17 cellular contexts compared by ENCODE assay signal in the genomic region with DNA sequence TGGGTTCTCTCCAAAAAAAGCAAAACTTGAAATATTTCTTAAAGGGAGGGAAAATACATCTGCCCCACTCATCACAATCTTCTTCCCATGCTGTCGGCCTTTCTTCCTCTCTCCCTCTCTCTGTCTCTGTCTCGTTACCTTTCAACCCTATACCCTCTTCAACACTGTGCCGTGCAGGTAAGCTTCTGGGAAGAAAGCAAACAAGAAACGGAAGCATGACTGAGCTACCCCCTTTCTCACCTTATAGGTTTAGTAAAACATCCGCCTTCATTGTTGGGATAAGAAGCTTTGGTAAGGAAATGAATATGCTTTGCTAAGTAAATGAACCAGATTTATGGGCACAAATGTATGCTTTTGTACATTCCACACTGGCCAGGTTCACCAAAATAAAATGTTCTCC.
DNase-seq lines count a peak whose midpoint lies in the region; ATAC-seq and TF ChIP-seq lines count a peak whose summit lies in the region.
"Had no signal": no experiment of that assay in that cellular context is flagged by ENCODE, and none has a peak within 500 bp of the region (broad histone marks: within the 10 kb centered on the region; RNA-seq: fewer than 3 reads in every experiment).

No MANE protein-coding gene starts in this region.

- H3K79me1 ChIP-seq in IMR-90 (ENCODE audit: low read depth in 1 of 2, low read length in 2 of 2) = no peaks in the 10 kb centered on the region

- peak overlapping the region; percentile 59; the same call in 1 of the 2 replicates for H3K4ac ChIP-seq in IMR-90 (ENCODE audit: low read depth, low read length)

- H3K27ac ChIP-seq in IMR-90 (ENCODE audit: insufficient read depth, low read length) = peak overlapping the region; percentile 52; the same call in 1 of the 2 replicates
- peak overlapping the region; percentile 74 for H3K27ac ChIP-seq in VCaP
- H3K27ac ChIP-seq in hepatocyte = peak overlapping the region; percentile 52
- peak overlapping the region; percentile 27 to 47 for H3K27ac ChIP-seq in prostate gland
- H3K27ac ChIP-seq in SK-N-SH (ENCODE audit: low read depth in 2 of 2, low read length in 1 of 2) = no peak overlapping the region; a peak in 1 of 4 replicates
- H3K27ac ChIP-seq: BLaER1 had no signal

- TF ChIP-seq EP300 in SK-N-SH (IDR thresholded peaks at IDR 0.05; ENCODE audit: borderline replicate concordance in 1 of 2, low read depth in 1 of 2, low read length in 1 of 2) = no peak

- in situ Hi-C loops in IMR-90 (cut with MboI; ENCODE audit: low sequenced_read_pairs) = no loop called here

- H3K18ac ChIP-seq in IMR-90 (ENCODE audit: low read depth, low read length) = peak overlapping the region; percentile 74

- H4K5ac ChIP-seq in IMR-90 (ENCODE audit: low read depth, low read length) = peak overlapping the region; percentile 56; the same call in 1 of the 2 replicates

- peak overlapping the region; percentile 79; the same call in 1 of the 2 replicates for H2BK120ac ChIP-seq in IMR-90 (ENCODE audit: low read depth, low read length)

- H2BK15ac ChIP-seq in IMR-90 (ENCODE audit: low read depth, low read length) = peak overlapping the region; percentile 79; the same call in 1 of the 3 replicates

- H3K23ac ChIP-seq in IMR-90 (ENCODE audit: low read depth, low read length) = peak overlapping the region; percentile 23; the same call in 1 of the 2 replicates

- peaks cover 31% of the 10 kb centered on the region for H3K4me1 ChIP-seq in IMR-90 (ENCODE audit: control insufficient read depth, insufficient read depth, low read length)
- H3K4me1 ChIP-seq in hepatocyte (ENCODE audit: insufficient read depth) = peaks cover 10% of the 10 kb centered on the region
- peaks cover 6% of the 10 kb centered on the region for H3K4me1 ChIP-seq in prostate gland (replicated peaks)
- peaks cover 5 to 19% of the 10 kb centered on the region in 2 experiments; a peak in 2 of 4 replicates for H3K4me1 ChIP-seq in SK-N-SH (ENCODE audit: control insufficient read depth in 1 of 2, insufficient read depth in 2 of 2, low read depth in 1 of 2, low read length in 1 of 2)
- H3K4me1 ChIP-seq: BLaER1 had no signal

- H2BK5ac ChIP-seq in IMR-90 (ENCODE audit: low read depth, low read length, poor library complexity, severe bottlenecking) = no peak overlapping the region

- peak overlapping the region; percentile 50 for H3K14ac ChIP-seq in IMR-90 (replicated peaks; ENCODE audit: low read depth, low read length)

- dilution Hi-C loops in IMR-90 (cut with HindIII; ENCODE audit: low sequenced_read_pairs, unreplicated experiment) = no loop called here

- H3K9me3 ChIP-seq in IMR-90 (ENCODE audit: control insufficient read depth, insufficient read depth, low read length) (no peaks in the 10 kb centered on the region), hepatocyte (ENCODE audit: low read depth) (no peaks in the 10 kb centered on the region), prostate gland (no peaks in the 10 kb centered on the region), SK-N-SH (no peaks in the 10 kb centered on the region)
- H3K9me3 ChIP-seq: BLaER1 had no signal

- H4K20me1 ChIP-seq in IMR-90 (ENCODE audit: insufficient read depth, low read length) (no peaks in the 10 kb centered on the region), hepatocyte (ENCODE audit: insufficient read depth, poor library complexity, severe bottlenecking) (no peaks in the 10 kb centered on the region), SK-N-SH (ENCODE audit: insufficient read depth) (no peaks in the 10 kb centered on the region)
- H4K20me1 ChIP-seq: BLaER1 had no signal

- no peak for TF ChIP-seq POLR2A in IMR-90 (IDR thresholded peaks at IDR 0.05; ENCODE audit: low read depth, low read length)
- TF ChIP-seq POLR2A in prostate gland (IDR thresholded peaks at IDR 0.05) = no peak

- no TSS peak for BruUV-seq in IMR-90 (replicated peaks; lab: Mats Ljungman, UMichigan)

- no peak for ATAC-seq in IMR-90 (ENCODE audit: low read depth)
- no peak for ATAC-seq in GM19395 (IDR thresholded peaks at IDR 0.05; ENCODE audit: unreplicated experiment)
- ATAC-seq: K562 had no signal

- intact Hi-C loops in IMR-90 (cut with micrococcal nuclease) (no loop called here), prostate gland (cut with DNase I) (no loop called here)

- peak overlapping the region; percentile 64; the same call in 1 of the 2 replicates for H2BK20ac ChIP-seq in IMR-90 (ENCODE audit: low read depth, low read length)

- peak overlapping the region; percentile 81 for H2AK5ac ChIP-seq in IMR-90 (ENCODE audit: low read depth, low read length)

- H2AFZ ChIP-seq in IMR-90 (replicated peaks; ENCODE audit: low read length, poor library complexity) = no peak overlapping the region
- no peak overlapping the region for H2AFZ ChIP-seq in hepatocyte
- no peak overlapping the region for H2AFZ ChIP-seq in SK-N-SH (ENCODE audit: low read depth)

- H4K91ac ChIP-seq in IMR-90 (ENCODE audit: insufficient read depth, low read depth, low read length) = peak overlapping the region; percentile 68

- peak overlapping the region in 1 of 2 experiments; percentile 22; a peak in 1 of 4 replicates for H4K8ac ChIP-seq in IMR-90 (ENCODE audit: low read depth in 2 of 2, low read length in 2 of 2)

- POLR2A ChIA-PET in IMR-90 (lab: Charles Lee; ENCODE audit: unreplicated experiment) = interaction anchor here (0.5 kb wide), 1 partner anchor 496 kb away, joined by 3 read pairs; no protein-coding TSS in a partner anchor
- POLR2A ChIA-PET in SK-N-SH (lab: Yijun Ruan, JAX) = no interaction called here

- TF ChIP-seq RAD21 in IMR-90 (IDR thresholded peaks at IDR 0.05; ENCODE audit: low read length) = no peak
- TF ChIP-seq RAD21 in SK-N-SH (IDR thresholded peaks at IDR 0.05; ENCODE audit: low read length) = no peak

- H3K9ac ChIP-seq in IMR-90 (ENCODE audit: low read depth, low read length) = no peak overlapping the region
- no peak overlapping the region for H3K9ac ChIP-seq in SK-N-SH
- H3K9ac ChIP-seq: BLaER1 had no signal

- H3K9me2 ChIP-seq in hepatocyte (replicated peaks; ENCODE audit: insufficient read depth) = no peaks in the 10 kb centered on the region
- no peaks in the 10 kb centered on the region for H3K9me2 ChIP-seq in SK-N-SH

- no CpG with 5 or more reads among the region's 5 CpGs for WGBS in IMR-90 (ENCODE audit: extremely low coverage in 2 of 2, insufficient read length in 1 of 2), 2 experiments
- 48% methylated on average over 5 of the region's 5 CpGs for WGBS in hepatocyte (ENCODE audit: low lambda C conversion rate, missing lambda C conversion rate)
- 27% methylated on average over 5 of the region's 5 CpGs for WGBS in prostate gland
- WGBS in SK-N-SH (ENCODE audit: low lambda C conversion rate) = 89% methylated on average over 5 of the region's 5 CpGs

- H3K4me3 ChIP-seq in IMR-90 (ENCODE audit: insufficient read depth, low read depth, low read length) (no peak overlapping the region), hepatocyte (no peak overlapping the region), prostate gland (no peak overlapping the region), SK-N-SH (ENCODE audit: low read depth in 2 of 2, low read length in 1 of 2) (no peak overlapping the region)
- H3K4me3 ChIP-seq: BLaER1, K562 had no signal

- no peaks in the 10 kb centered on the region for H3K36me3 ChIP-seq in IMR-90 (ENCODE audit: control insufficient read depth, insufficient read depth, low read length)
- no peaks in the 10 kb centered on the region for H3K36me3 ChIP-seq in hepatocyte (replicated peaks; ENCODE audit: insufficient read depth, low read depth)
- no peaks in the 10 kb centered on the region for H3K36me3 ChIP-seq in prostate gland
- no peaks in the 10 kb centered on the region for H3K36me3 ChIP-seq in SK-N-SH (replicated peaks in 1 of 2; ENCODE audit: control insufficient read depth in 1 of 2, insufficient read depth in 2 of 2, low read length in 1 of 2)
- H3K36me3 ChIP-seq: BLaER1 had no signal

- H3K79me2 ChIP-seq in hepatocyte (no peaks in the 10 kb centered on the region), SK-N-SH (ENCODE audit: insufficient read depth) (no peaks in the 10 kb centered on the region)

- H3F3A ChIP-seq in SK-N-SH (replicated peaks; ENCODE audit: insufficient read depth) = no peaks in the 10 kb centered on the region

- H3K4me2 ChIP-seq in IMR-90 (ENCODE audit: low read depth, low read length) = no peak overlapping the region
- peak overlapping the region; percentile 38 for H3K4me2 ChIP-seq in hepatocyte
- no peak overlapping the region for H3K4me2 ChIP-seq in SK-N-SH
- H3K4me2 ChIP-seq: BLaER1 had no signal

- TF ChIP-seq CTCF in IMR-90 (conservative IDR thresholded peaks at IDR 0.05; ENCODE audit: low read depth, low read length) (no peak), VCaP (conservative IDR thresholded peaks at IDR 0.05) (no peak), hepatocyte (IDR thresholded peaks at IDR 0.05; ENCODE audit: poor library complexity) (no peak), prostate gland (IDR thresholded peaks at IDR 0.05) (no peak), SK-N-SH (IDR thresholded peaks at IDR 0.05) (no peak)

- peaks cover 10% of the 10 kb centered on the region; the same call in 1 of the 2 replicates for H3K9me1 ChIP-seq in IMR-90 (ENCODE audit: insufficient read depth, low read length)

- no peak for DNase-seq in IMR-90
- no peak for DNase-seq in hepatocyte (ENCODE audit: low spot score)
- DNase-seq in prostate gland (ENCODE audit: low spot score) = no peak
- DNase-seq in stimulated activated CD4-positive, alpha-beta T cell treated with anti-CD3 and anti-CD28 coated beads, Interleukin-2, amount 100 ng/mL, for 48 hours = no peak
- DNase-seq in SK-N-SH = no peak
- DNase-seq: CD4-positive, alpha-beta memory T cell; DMS153; H7; HFFc6; NCI-H1105; NCI-H2081 treated with DMSO at 0.1 percent for 48 hours; OCI-M1; SHP77 had no signal

- CTCF ChIA-PET in IMR-90 (lab: Yijun Ruan, JAX) (no interaction called here), SK-N-SH (lab: Yijun Ruan, JAX) (interaction anchor here (0.8 to 1.5 kb wide), 7 partner anchors 9 to 594 kb away, joined by 3 to 4 read pairs (median 3); no protein-coding TSS in a partner anchor)

- no peak overlapping the region for H3K56ac ChIP-seq in IMR-90 (ENCODE audit: extremely low read depth, insufficient read depth, low read length)

- H3K27me3 ChIP-seq in IMR-90 (ENCODE audit: control insufficient read depth, insufficient read depth, low read length) = no peaks in the 10 kb centered on the region
- peaks cover 7% of the 10 kb centered on the region for H3K27me3 ChIP-seq in hepatocyte
- no peaks in the 10 kb centered on the region for H3K27me3 ChIP-seq in prostate gland (replicated peaks; ENCODE audit: insufficient read depth)
- H3K27me3 ChIP-seq in SK-N-SH (ENCODE audit: insufficient read depth) = no peaks in the 10 kb centered on the region

- H2AK9ac ChIP-seq in IMR-90 (replicated peaks; ENCODE audit: low read depth, low read length, poor library complexity) = no peak overlapping the region

TF ChIP-seq in IMR-90, 13 proteins besides CTCF, POLR2A, EP300 and RAD21 (continues in another document):
- no peak for TF ChIP-seq MXI1 (IDR thresholded peaks at IDR 0.05; ENCODE audit: borderline replicate concordance, low read depth, low read length)
- TF ChIP-seq NFE2L2 (IDR thresholded peaks at IDR 0.05; ENCODE audit: low read depth, low read length) = no peak
- TF ChIP-seq RFX5 (IDR thresholded peaks at IDR 0.05; ENCODE audit: low read depth, low read length) = no peak

Comparison
In these comparisons a context has a peak if more than half of its experiments do, and no peak if none do; other contexts are left out.
1. H3K27ac ChIP-seq: peak in IMR-90 (single experiment), VCaP (single experiment), hepatocyte (single experiment) and prostate gland (2 of 2); none in SK-N-SH (0 of 2).